Comparison of ENCODE assay signal across 8 cellular contexts in genomic region chr15:33126559-33127290, GRCh38.
A peak's percentile ranks its signal among the peaks of the same experiment; 100 is the strongest.
DNase-seq lines count a peak whose midpoint lies in the region; ATAC-seq and TF ChIP-seq lines count a peak whose summit lies in the region.

No MANE protein-coding gene starts in this region.

- TF ChIP-seq EP300 in sigmoid colon (IDR thresholded peaks at IDR 0.05) = no peak

- TF ChIP-seq POLR2A in sigmoid colon (IDR thresholded peaks at IDR 0.05) = no peak

- POLR2A ChIA-PET in AG04449 (lab: Yijun Ruan, JAX) = no interaction called here

- no peaks in the 10 kb centered on the region for H3K36me3 ChIP-seq in cardiac muscle cell
- no peaks in the 10 kb centered on the region for H3K36me3 ChIP-seq in sigmoid colon

- 20 to 26% methylated on average over 13 of the region's 13 CpGs for whole genome bisulfite sequencing in sigmoid colon, 2 donors

- H3K27ac Mint-ChIP-seq in activated T-helper 17 cell treated with anti-CD3 and anti-CD28 coated beads, Interleukin-2, amount 50 U/mL, for 72 hours = peak overlapping the region; percentile 61

- no peaks in the 10 kb centered on the region for H3K9me3 ChIP-seq in cardiac muscle cell (ENCODE audit: low read depth)
- H3K9me3 ChIP-seq in sigmoid colon = no peaks in the 10 kb centered on the region

- ATAC-seq in HG03175 (IDR thresholded peaks at IDR 0.05; ENCODE audit: unreplicated experiment) = peak; percentile 74
- ATAC-seq in activated T-helper 17 cell treated with anti-CD3 and anti-CD28 coated beads, Interleukin-2, amount 50 U/mL, for 72 hours (replicated peaks) = peak; percentile 77
- ATAC-seq in GM21619 (IDR thresholded peaks at IDR 0.05; ENCODE audit: unreplicated experiment) = no peak

- H3K36me3 Mint-ChIP-seq in activated T-helper 17 cell treated with anti-CD3 and anti-CD28 coated beads, Interleukin-2, amount 50 U/mL, for 72 hours (ENCODE audit: low read depth) = no peaks in the 10 kb centered on the region

- TF ChIP-seq CTCF in AG04449 (IDR thresholded peaks at IDR 0.05; ENCODE audit: insufficient read depth, low read length, missing control alignments) (no peak), cardiac muscle cell (IDR thresholded peaks at IDR 0.05; ENCODE audit: low read depth, low read length) (no peak), sigmoid colon (IDR thresholded peaks at IDR 0.05) (no peak)

- peaks cover 24% of the 10 kb centered on the region for H3K4me1 Mint-ChIP-seq in activated T-helper 17 cell treated with anti-CD3 and anti-CD28 coated beads, Interleukin-2, amount 50 U/mL, for 72 hours

- H3K4me3 ChIP-seq in AG04449 (ENCODE audit: low read depth, low read length) = no peak overlapping the region; the same call in none of the 2 replicates
- H3K4me3 ChIP-seq in cardiac muscle cell = no peak overlapping the region
- no peak overlapping the region for H3K4me3 ChIP-seq in sigmoid colon

- CTCF ChIA-PET in AG04449 (lab: Yijun Ruan, JAX) = interaction anchor here (1.6 to 21.5 kb wide), 2 partner anchors 9 to 31 kb away, joined by 5 to 813 read pairs; no protein-coding TSS in a partner anchor

- intact Hi-C loops in sigmoid colon (cut with DNase I) = no loop called here

- H3K27ac ChIP-seq in cardiac muscle cell = peak overlapping the region; percentile 24
- H3K27ac ChIP-seq in sigmoid colon = no peak overlapping the region

- peak overlapping the region; percentile 59 for H3K4me3 Mint-ChIP-seq in activated T-helper 17 cell treated with anti-CD3 and anti-CD28 coated beads, Interleukin-2, amount 50 U/mL, for 72 hours

- H3K27me3 ChIP-seq in cardiac muscle cell (no peaks in the 10 kb centered on the region), sigmoid colon (no peaks in the 10 kb centered on the region)

- no peaks in the 10 kb centered on the region for H3K27me3 Mint-ChIP-seq in activated T-helper 17 cell treated with anti-CD3 and anti-CD28 coated beads, Interleukin-2, amount 50 U/mL, for 72 hours

- H3K4me1 ChIP-seq in cardiac muscle cell (ENCODE audit: low read depth) = peaks cover 19% of the 10 kb centered on the region
- peaks cover 0 to 5% (median 0%) of the 10 kb centered on the region in 4 donors for H3K4me1 ChIP-seq in sigmoid colon

- DNase-seq in AG04449 (ENCODE audit: low read depth, low spot score) = peak; percentile 70
- peak; percentile 31 to 38 for DNase-seq in NOMO-1 (lab: John Stamatoyannopoulos, UW; ENCODE audit: unreplicated experiment in 2 of 2)
- peak; percentile 69 to 96 for DNase-seq in cardiac muscle cell (ENCODE audit: low read depth in 1 of 2, low spot score in 1 of 2)
- peak; percentile 78 for DNase-seq in sigmoid colon
- no peak for DNase-seq in SKM-1 treated with dmso at 0.1 percent for 144 hours (lab: John Stamatoyannopoulos, UW; ENCODE audit: unreplicated experiment)

- no peaks in the 10 kb centered on the region for H3K9me3 Mint-ChIP-seq in activated T-helper 17 cell treated with anti-CD3 and anti-CD28 coated beads, Interleukin-2, amount 50 U/mL, for 72 hours
